1 cellular context compared by ENCODE assay signal in the genomic region with DNA sequence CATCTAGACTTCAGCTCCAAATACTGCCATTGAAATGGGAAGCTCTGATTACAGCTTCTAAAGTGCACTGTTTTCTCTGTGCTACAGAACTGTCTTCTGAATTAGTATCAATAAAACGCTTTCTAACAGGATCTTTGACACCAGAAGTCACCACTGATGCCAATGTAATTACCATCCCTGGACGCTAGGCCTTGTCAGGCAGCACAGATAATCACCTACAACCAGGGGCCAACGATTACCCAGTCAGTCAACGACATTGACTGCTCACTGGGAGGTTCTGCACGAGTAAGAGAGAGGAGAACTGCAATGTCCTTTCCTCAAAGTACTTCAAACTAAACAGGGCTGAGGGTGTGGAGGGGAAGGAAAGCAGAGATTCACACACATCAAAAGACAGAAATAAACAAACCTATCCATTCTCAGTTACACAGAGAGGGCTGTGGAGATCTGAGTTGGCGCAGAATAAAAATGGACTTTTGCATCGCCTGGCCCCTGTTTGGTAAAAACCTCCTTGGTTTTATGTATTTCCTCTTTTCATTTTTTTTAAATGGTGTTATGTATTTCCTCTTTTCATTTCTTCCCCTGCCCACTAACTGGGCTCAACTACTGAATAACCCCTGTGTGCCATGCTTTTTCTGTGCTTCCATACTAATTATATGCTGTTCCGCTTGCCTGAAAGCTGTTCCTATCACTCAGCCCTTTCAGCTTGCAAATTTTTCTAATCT.
TF ChIP-seq lines count a peak whose summit lies in the region.

No MANE protein-coding gene starts in this region.

TF ChIP-seq in H1, 55 proteins besides CTCF, POLR2A, EP300 and RAD21 (continued from another document):
- TF ChIP-seq JUN (IDR thresholded peaks at IDR 0.05; ENCODE audit: low read depth, low read length) (no peak), TAF7 (optimal IDR thresholded peaks at IDR 0.05; ENCODE audit: borderline replicate concordance, low read depth, low read length) (no peak), ZNF274 (IDR thresholded peaks at IDR 0.05; ENCODE audit: borderline replicate concordance, extremely low read depth, low read length) (no peak), GTF2F1 (IDR thresholded peaks at IDR 0.05; ENCODE audit: borderline replicate concordance, low read depth, low read length) (no peak), MAFK (IDR thresholded peaks at IDR 0.05; ENCODE audit: low read depth, low read length) (no peak), RFX5 (IDR thresholded peaks at IDR 0.05; ENCODE audit: borderline replicate concordance, low read depth, low read length) (no peak), EZH2 (IDR thresholded peaks at IDR 0.05; ENCODE audit: low read depth, low read length, severe bottlenecking) (no peak)
